Comparison of ENCODE assay signal across 8 cellular contexts in genomic region chr1:218164111-218164929, GRCh38.
A peak's percentile ranks its signal among the peaks of the same experiment; 100 is the strongest.
DNase-seq lines count a peak whose midpoint lies in the region; ATAC-seq and TF ChIP-seq lines count a peak whose summit lies in the region.

No MANE protein-coding gene starts in this region.

- H3K27ac ChIP-seq in CD4-positive, alpha-beta T cell (ENCODE audit: low read depth, low read length): no peak overlapping the region
- H3K27ac ChIP-seq in HUES6 (ENCODE audit: low read depth, low read length) (no peak overlapping the region), neural cell (ENCODE audit: low read length) (no peak overlapping the region)

- no peak for TF ChIP-seq RAD21 in neural cell (conservative IDR thresholded peaks at IDR 0.05)

- peak overlapping the region; percentile 70 for H3K4me3 Mint-ChIP-seq in CD4-positive, alpha-beta T cell
- H3K4me3 Mint-ChIP-seq in T-helper 2 cell treated with Interferon-gamma antibody and Interleukin-4, amounts not matched to agents 5 μg/mL and 100 μg/mL, for 36 hours: peak overlapping the region; percentile 75

- H3K9me3 Mint-ChIP-seq in CD4-positive, alpha-beta T cell: no peaks in the 10 kb centered on the region
- H3K9me3 Mint-ChIP-seq in T-helper 2 cell treated with Interferon-gamma antibody and Interleukin-4, amounts not matched to agents 5 μg/mL and 100 μg/mL, for 36 hours: no peaks in the 10 kb centered on the region

- ATAC-seq in CD4-positive, alpha-beta T cell (ENCODE audit: poor library complexity): no peak
- peak; percentile 66 for ATAC-seq in GM19395 (IDR thresholded peaks at IDR 0.05; ENCODE audit: unreplicated experiment)
- no peak for ATAC-seq in GM19467 (IDR thresholded peaks at IDR 0.05; ENCODE audit: unreplicated experiment)
- no peak for ATAC-seq in omental fat pad (ENCODE audit: low FRiP score)

- peaks cover 9% of the 10 kb centered on the region for H3K4me1 Mint-ChIP-seq in CD4-positive, alpha-beta T cell (ENCODE audit: low read depth)
- peaks cover 8% of the 10 kb centered on the region for H3K4me1 Mint-ChIP-seq in T-helper 2 cell treated with Interferon-gamma antibody and Interleukin-4, amounts not matched to agents 5 μg/mL and 100 μg/mL, for 36 hours (ENCODE audit: low read depth)

- POLR2A ChIA-PET in CD4-positive, alpha-beta T cell (lab: Charles Lee): no interaction called here

- H3K27me3 ChIP-seq in CD4-positive, alpha-beta T cell (ENCODE audit: control insufficient read depth, insufficient read depth, low read length): peaks cover 64% of the 10 kb centered on the region
- H3K27me3 ChIP-seq in HUES6 (ENCODE audit: control insufficient read depth, insufficient read depth, low read length) (peaks cover 70% of the 10 kb centered on the region), neural cell (ENCODE audit: insufficient read depth, low read depth, low read length) (peaks cover 75% of the 10 kb centered on the region)

- H3K9me3 ChIP-seq in CD4-positive, alpha-beta T cell (ENCODE audit: control insufficient read depth, low read length): no peaks in the 10 kb centered on the region
- H3K9me3 ChIP-seq in HUES6 (ENCODE audit: control insufficient read depth, insufficient read depth, low read depth, low read length) (no peaks in the 10 kb centered on the region), neural cell (ENCODE audit: low read length) (no peaks in the 10 kb centered on the region)

- no peaks in the 10 kb centered on the region for H3K36me3 Mint-ChIP-seq in CD4-positive, alpha-beta T cell (ENCODE audit: low read depth)
- no peaks in the 10 kb centered on the region for H3K36me3 Mint-ChIP-seq in T-helper 2 cell treated with Interferon-gamma antibody and Interleukin-4, amounts not matched to agents 5 μg/mL and 100 μg/mL, for 36 hours (ENCODE audit: low read depth)

- no peak overlapping the region for H3K4me2 ChIP-seq in neural cell (ENCODE audit: low read length)

- H3F3A ChIP-seq in neural cell (ENCODE audit: insufficient read depth, low read length, poor library complexity, severe bottlenecking): no peaks in the 10 kb centered on the region

- CTCF ChIA-PET in CD4-positive, alpha-beta T cell (lab: Charles Lee): no interaction called here

- no peak for DNase-seq in CD4-positive, alpha-beta T cell
- DNase-seq in T-helper 2 cell treated with Interferon-gamma antibody and Interleukin-4, amounts not matched to agents 5 μg/mL and 100 μg/mL, for 36 hours (ENCODE audit: low spot score): no peak
- DNase-seq in fibroblast of pulmonary artery (ENCODE audit: low read depth): peak; percentile 16
- DNase-seq in omental fat pad (ENCODE audit: low spot score): no peak

- intact Hi-C loops in CD4-positive, alpha-beta T cell (cut with DNase I, micrococcal nuclease): no loop called here

- H3K4me1 ChIP-seq in HUES6 (ENCODE audit: control insufficient read depth, insufficient read depth, low read length): no peaks in the 10 kb centered on the region; the same call in 1 of the 2 replicates

- H2AFZ ChIP-seq in neural cell (ENCODE audit: low read depth, low read length): no peak overlapping the region

- no peak for TF ChIP-seq EP300 in neural cell (conservative IDR thresholded peaks at IDR 0.05; ENCODE audit: poor library complexity, severe bottlenecking)

- no peak for TF ChIP-seq CTCF in CD4-positive, alpha-beta T cell (IDR thresholded peaks at IDR 0.05)
- no peak for TF ChIP-seq CTCF in fibroblast of pulmonary artery (IDR thresholded peaks at IDR 0.05; ENCODE audit: low read length, missing control alignments)
- peak; percentile 29 for TF ChIP-seq CTCF in neural cell (IDR thresholded peaks at IDR 0.05; ENCODE audit: poor library complexity, severe bottlenecking)
- no peak for TF ChIP-seq CTCF in omental fat pad (IDR thresholded peaks at IDR 0.05)

- no peaks in the 10 kb centered on the region for H3K79me2 ChIP-seq in neural cell (replicated peaks; ENCODE audit: insufficient read depth, low read length)

- H3K27me3 Mint-ChIP-seq in CD4-positive, alpha-beta T cell: peaks cover 69% of the 10 kb centered on the region
- peaks cover 47% of the 10 kb centered on the region for H3K27me3 Mint-ChIP-seq in T-helper 2 cell treated with Interferon-gamma antibody and Interleukin-4, amounts not matched to agents 5 μg/mL and 100 μg/mL, for 36 hours (ENCODE audit: low read depth)

- H3K36me3 ChIP-seq in HUES6 (ENCODE audit: control insufficient read depth, insufficient read depth, low read length) (no peaks in the 10 kb centered on the region), neural cell (ENCODE audit: insufficient read depth, low read length) (no peaks in the 10 kb centered on the region)

- H3K9ac ChIP-seq in HUES6 (ENCODE audit: low read length): peak overlapping the region; percentile 65
- H3K9ac ChIP-seq in neural cell (ENCODE audit: low read length): no peak overlapping the region

- H3K27ac Mint-ChIP-seq in CD4-positive, alpha-beta T cell: no peak overlapping the region
- H3K27ac Mint-ChIP-seq in T-helper 2 cell treated with Interferon-gamma antibody and Interleukin-4, amounts not matched to agents 5 μg/mL and 100 μg/mL, for 36 hours: no peak overlapping the region

- H3K4me3 ChIP-seq in HUES6 (ENCODE audit: low read depth, low read length) (peak overlapping the region; percentile 77), fibroblast of pulmonary artery (replicated peaks; ENCODE audit: low read depth, low read length) (peak overlapping the region; percentile 43), neural cell (ENCODE audit: low read length) (peak overlapping the region; percentile 65)

- H4K20me1 ChIP-seq in neural cell (ENCODE audit: insufficient read depth): no peaks in the 10 kb centered on the region

- H3K9me2 ChIP-seq in neural cell (ENCODE audit: insufficient read depth, low read length): no peaks in the 10 kb centered on the region

TF ChIP-seq in neural cell, 6 proteins besides CTCF, POLR2A, EP300 and RAD21:
- no peak for TF ChIP-seq MXI1 (conservative IDR thresholded peaks at IDR 0.05; ENCODE audit: poor library complexity, severe bottlenecking)
- peak; percentile 18 for TF ChIP-seq EZH2 (IDR thresholded peaks at IDR 0.05; ENCODE audit: borderline replicate concordance, insufficient read depth, low read length, poor library complexity, severe bottlenecking)
- TF ChIP-seq TAF1 (IDR thresholded peaks at IDR 0.05; ENCODE audit: low read depth): no peak
- no peak for TF ChIP-seq SMC3 (conservative IDR thresholded peaks at IDR 0.05; ENCODE audit: poor library complexity)
- TF ChIP-seq POLR2AphosphoS5 (IDR thresholded peaks at IDR 0.05): peak; percentile 13
TF ChIP-seq in neural cell: peak in this region for 2.
